In the genomic region with DNA sequence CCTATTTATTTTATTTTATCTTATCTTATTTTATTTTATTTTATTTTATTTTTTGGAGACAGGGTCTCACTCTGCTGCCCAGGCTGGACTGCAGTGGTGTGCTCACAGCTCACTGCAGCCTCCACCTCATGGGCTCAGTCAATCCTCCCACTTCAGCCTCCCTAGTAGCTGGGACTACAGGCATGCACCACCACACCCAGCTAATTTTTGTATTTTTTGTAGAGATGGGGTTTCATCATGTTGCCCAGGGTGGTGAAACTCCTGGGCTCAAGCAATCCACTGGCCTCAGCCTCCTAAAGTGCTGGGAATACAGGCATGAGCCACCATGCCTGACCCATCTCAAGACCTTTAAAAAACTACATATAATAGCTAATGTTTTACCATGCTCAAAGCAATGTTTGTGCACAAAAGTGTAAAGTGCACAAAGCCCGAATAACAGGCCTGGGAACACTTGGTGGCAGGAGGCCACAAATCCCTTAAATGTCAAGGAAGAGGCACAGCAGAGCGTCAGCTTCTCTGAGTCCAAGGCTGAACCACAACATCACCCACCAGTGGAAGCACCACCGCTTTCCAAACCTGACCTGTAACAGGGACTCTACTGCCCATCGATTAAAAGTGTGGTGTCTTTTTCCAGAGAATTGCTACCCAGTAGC, we compare ENCODE assay signal across 36 cellular contexts. TPM values are rescaled to one million over a fixed set of nuclear protein-coding genes. Genes with fewer than 3 reads are reported as not detected.
"Had no signal": no experiment of that assay in that cellular context is flagged by ENCODE, and none has a peak within 500 bp of the region (broad histone marks: within the 10 kb centered on the region; RNA-seq: fewer than 3 reads in every experiment).

No MANE protein-coding gene starts in this region.

- H3K4me1 Mint-ChIP-seq: activated CD4-positive, alpha-beta T cell treated with anti-CD3 and anti-CD28 coated beads for 36 hours; activated CD4-positive, alpha-beta T cell treated with anti-CD3 and anti-CD28 coated beads, Interleukin-2, amount 10 ng/mL, durations not matched to agents 24 days and 14 days; activated CD8-positive, alpha-beta memory T cell treated with anti-CD3 and anti-CD28 coated beads, Interleukin-2, amount 10 ng/mL, durations not matched to agents 7 days and 5 days; activated naive CD4-positive, alpha-beta T cell treated with anti-CD3 and anti-CD28 coated beads, Interleukin-2, amount 50 U/mL, for 24 hours; activated naive CD8-positive, alpha-beta T cell treated with anti-CD3 and anti-CD28 coated beads for 36 hours; activated naive CD8-positive, alpha-beta T cell treated with anti-CD3 and anti-CD28 coated beads, Interleukin-2, amount 50 U/mL, for 24 hours; central memory CD8-positive, alpha-beta T cell had no signal

- H3K27me3 Mint-ChIP-seq: activated CD4-positive, alpha-beta memory T cell treated with anti-CD3 and anti-CD28 coated beads for 36 hours; activated CD4-positive, alpha-beta T cell treated with anti-CD3 and anti-CD28 coated beads for 36 hours; activated CD8-positive, alpha-beta memory T cell treated with anti-CD3 and anti-CD28 coated beads, Interleukin-2, amount 10 ng/mL, durations not matched to agents 7 days and 5 days; activated naive CD4-positive, alpha-beta T cell treated with anti-CD3 and anti-CD28 coated beads, Interleukin-2, amount 50 U/mL, for 24 hours; activated naive CD8-positive, alpha-beta T cell treated with anti-CD3 and anti-CD28 coated beads for 36 hours; activated naive CD8-positive, alpha-beta T cell treated with anti-CD3 and anti-CD28 coated beads, Interleukin-2, amount 50 U/mL, for 24 hours; central memory CD8-positive, alpha-beta T cell; dendritic cell treated with granulocyte-macrophage colony-stimulating factor and Interleukin-4, amounts not matched to agents 40 ng/mL and 50 ng/mL, for 4 days had no signal

- H3K4me3 ChIP-seq: adrenal gland, ascending aorta, breast epithelium, cardiac muscle cell, coronary artery, dorsolateral prefrontal cortex, gastrocnemius medialis, heart left ventricle had no signal

- DNase-seq: activated CD4-positive, alpha-beta memory T cell treated with anti-CD3 and anti-CD28 coated beads for 36 hours; activated CD4-positive, alpha-beta T cell treated with anti-CD3 and anti-CD28 coated beads for 36 hours; activated CD4-positive, alpha-beta T cell treated with anti-CD3 and anti-CD28 coated beads, Interleukin-2, amount 10 ng/mL, durations not matched to agents 24 days and 14 days; activated CD4-positive, CD25-positive, alpha-beta regulatory T cell; activated CD4-positive, CD25-positive, alpha-beta regulatory T cell treated with anti-CD3 and anti-CD28 coated beads, Interleukin-2, amount 50 U/mL, for 72 hours; activated CD8-positive, alpha-beta memory T cell treated with anti-CD3 and anti-CD28 coated beads, Interleukin-2, amount 10 ng/mL, durations not matched to agents 7 days and 5 days; activated CD8-positive, alpha-beta memory T cell treated with anti-CD3 and anti-CD28 coated beads, Interleukin-2, amount 50 U/mL, for 4 hours; activated CD8-positive, alpha-beta T cell treated with anti-CD3 and anti-CD28 coated beads, Interleukin-2, amount 10 ng/mL, durations not matched to agents 7 days and 5 days; activated effector memory CD4-positive, alpha-beta T cell treated with anti-CD3 and anti-CD28 coated beads, Interleukin-2, amount 50 U/mL, for 16 hours; activated naive CD4-positive, alpha-beta T cell treated with anti-CD3 and anti-CD28 coated beads for 36 hours; activated naive CD8-positive, alpha-beta T cell treated with anti-CD3 and anti-CD28 coated beads for 36 hours; activated naive CD8-positive, alpha-beta T cell treated with anti-CD3 and anti-CD28 coated beads, Interleukin-2, amount 50 U/mL, for 24 hours; activated T-cell treated with anti-CD3 and anti-CD28 coated beads, Interleukin-2, amount 50 U/mL, for 1 hour; activated T-cell treated with anti-CD3 and anti-CD28 coated beads, Interleukin-2, amount 50 U/mL, for 48 hours; adrenal gland; amygdala; dorsolateral prefrontal cortex; effector memory CD4-positive, alpha-beta T cell; foreskin keratinocyte; gastrocnemius medialis; glutamatergic neuron; heart left ventricle; T-helper 2 cell had no signal

- H3K36me3 Mint-ChIP-seq: activated CD4-positive, alpha-beta memory T cell treated with anti-CD3 and anti-CD28 coated beads for 36 hours; activated CD8-positive, alpha-beta memory T cell treated with anti-CD3 and anti-CD28 coated beads, Interleukin-2, amount 10 ng/mL, durations not matched to agents 7 days and 5 days; activated naive CD4-positive, alpha-beta T cell treated with anti-CD3 and anti-CD28 coated beads, Interleukin-2, amount 50 U/mL, for 24 hours; activated naive CD8-positive, alpha-beta T cell treated with anti-CD3 and anti-CD28 coated beads for 36 hours; brain had no signal

- H3K27me3 ChIP-seq: adrenal gland, ascending aorta, breast epithelium, cardiac muscle cell, dorsolateral prefrontal cortex, gastrocnemius medialis, heart left ventricle had no signal

- H3K27ac Mint-ChIP-seq: activated CD4-positive, alpha-beta memory T cell treated with anti-CD3 and anti-CD28 coated beads for 36 hours; activated CD4-positive, alpha-beta T cell treated with anti-CD3 and anti-CD28 coated beads for 36 hours; activated CD4-positive, alpha-beta T cell treated with anti-CD3 and anti-CD28 coated beads, Interleukin-2, amount 10 ng/mL, durations not matched to agents 24 days and 14 days; activated CD8-positive, alpha-beta memory T cell treated with anti-CD3 and anti-CD28 coated beads, Interleukin-2, amount 10 ng/mL, durations not matched to agents 7 days and 5 days; activated CD8-positive, alpha-beta T cell treated with anti-CD3 and anti-CD28 coated beads, Interleukin-2, amount 10 ng/mL, durations not matched to agents 7 days and 5 days; activated naive CD4-positive, alpha-beta T cell treated with anti-CD3 and anti-CD28 coated beads for 36 hours; activated naive CD4-positive, alpha-beta T cell treated with anti-CD3 and anti-CD28 coated beads, Interleukin-2, amount 50 U/mL, for 24 hours; activated naive CD8-positive, alpha-beta T cell treated with anti-CD3 and anti-CD28 coated beads for 36 hours; activated naive CD8-positive, alpha-beta T cell treated with anti-CD3 and anti-CD28 coated beads, Interleukin-2, amount 50 U/mL, for 24 hours; activated T-helper 1 cell treated with anti-CD3 and anti-CD28 coated beads, Interleukin-12 subunit alpha, Interleukin-12 subunit beta, Interleukin-2, Interleukin-4 antibody, amounts not matched to agents 30 ng/mL and 10 ng/mL and 1 ng/mL, durations not matched to agents 14 hours and 24 hours and 36 hours; activated T-helper 2 cell treated with anti-CD3 and anti-CD28 coated beads, Interferon-gamma antibody, Interleukin-2, Interleukin-4, amounts not matched to agents 10 μg/mL and 5 μg/mL and 100 μg/mL, durations not matched to agents 14 hours and 24 hours and 36 hours; dendritic cell treated with granulocyte-macrophage colony-stimulating factor and Interleukin-4, amounts not matched to agents 40 ng/mL and 50 ng/mL, for 4 days; endodermal cell had no signal

- H3K9me3 ChIP-seq: adrenal gland, ascending aorta, breast epithelium, gastrocnemius medialis, heart left ventricle had no signal

- ATAC-seq: activated CD4-positive, alpha-beta T cell treated with anti-CD3 and anti-CD28 coated beads for 36 hours; activated CD8-positive, alpha-beta memory T cell treated with anti-CD3 and anti-CD28 coated beads, Interleukin-2, amount 10 ng/mL, durations not matched to agents 7 days and 5 days; activated CD8-positive, alpha-beta T cell treated with anti-CD3 and anti-CD28 coated beads, Interleukin-2, amount 10 ng/mL, durations not matched to agents 7 days and 5 days; activated naive CD8-positive, alpha-beta T cell treated with anti-CD3 and anti-CD28 coated beads, Interleukin-2, amount 50 U/mL, for 24 hours; esophagus mucosa; foreskin keratinocyte; gastrocnemius medialis; heart left ventricle had no signal

- H3K36me3 ChIP-seq: adrenal gland, ascending aorta, breast epithelium, cardiac muscle cell, gastrocnemius medialis, heart left ventricle had no signal

- H3K4me1 ChIP-seq: adrenal gland, ascending aorta, breast epithelium, foreskin keratinocyte, gastrocnemius medialis, heart left ventricle had no signal

- H3K9me3 Mint-ChIP-seq: activated CD4-positive, alpha-beta memory T cell treated with anti-CD3 and anti-CD28 coated beads for 36 hours; activated CD4-positive, alpha-beta T cell treated with anti-CD3 and anti-CD28 coated beads, Interleukin-2, amount 10 ng/mL, durations not matched to agents 24 days and 14 days; activated naive CD4-positive, alpha-beta T cell treated with anti-CD3 and anti-CD28 coated beads for 36 hours; activated naive CD4-positive, alpha-beta T cell treated with anti-CD3 and anti-CD28 coated beads, Interleukin-2, amount 50 U/mL, for 24 hours; activated naive CD8-positive, alpha-beta T cell treated with anti-CD3 and anti-CD28 coated beads for 36 hours; activated naive CD8-positive, alpha-beta T cell treated with anti-CD3 and anti-CD28 coated beads, Interleukin-2, amount 50 U/mL, for 24 hours; activated T-helper 1 cell treated with anti-CD3 and anti-CD28 coated beads, Interleukin-12 subunit alpha, Interleukin-12 subunit beta, Interleukin-2, Interleukin-4 antibody, amounts not matched to agents 30 ng/mL and 10 ng/mL and 1 ng/mL, durations not matched to agents 14 hours and 24 hours and 36 hours; activated T-helper 2 cell treated with anti-CD3 and anti-CD28 coated beads, Interferon-gamma antibody, Interleukin-2, Interleukin-4, amounts not matched to agents 10 μg/mL and 5 μg/mL and 100 μg/mL, durations not matched to agents 14 hours and 24 hours and 36 hours; central memory CD8-positive, alpha-beta T cell; dendritic cell treated with granulocyte-macrophage colony-stimulating factor and Interleukin-4, amounts not matched to agents 40 ng/mL and 50 ng/mL, for 4 days; endodermal cell had no signal

- H3K4me3 Mint-ChIP-seq: activated CD4-positive, alpha-beta memory T cell treated with anti-CD3 and anti-CD28 coated beads for 36 hours; activated CD4-positive, alpha-beta T cell treated with anti-CD3 and anti-CD28 coated beads for 36 hours; activated CD4-positive, alpha-beta T cell treated with anti-CD3 and anti-CD28 coated beads, Interleukin-2, amount 10 ng/mL, durations not matched to agents 24 days and 14 days; activated CD8-positive, alpha-beta memory T cell treated with anti-CD3 and anti-CD28 coated beads, Interleukin-2, amount 10 ng/mL, durations not matched to agents 7 days and 5 days; activated CD8-positive, alpha-beta T cell treated with anti-CD3 and anti-CD28 coated beads, Interleukin-2, amount 10 ng/mL, durations not matched to agents 7 days and 5 days; activated naive CD4-positive, alpha-beta T cell treated with anti-CD3 and anti-CD28 coated beads for 36 hours; activated naive CD4-positive, alpha-beta T cell treated with anti-CD3 and anti-CD28 coated beads, Interleukin-2, amount 50 U/mL, for 24 hours; activated naive CD8-positive, alpha-beta T cell treated with anti-CD3 and anti-CD28 coated beads for 36 hours; activated naive CD8-positive, alpha-beta T cell treated with anti-CD3 and anti-CD28 coated beads, Interleukin-2, amount 50 U/mL, for 24 hours; activated T-helper 1 cell treated with anti-CD3 and anti-CD28 coated beads, Interleukin-12 subunit alpha, Interleukin-12 subunit beta, Interleukin-2, Interleukin-4 antibody, amounts not matched to agents 30 ng/mL and 10 ng/mL and 1 ng/mL, durations not matched to agents 14 hours and 24 hours and 36 hours; brain; central memory CD8-positive, alpha-beta T cell; dendritic cell treated with granulocyte-macrophage colony-stimulating factor and Interleukin-4, amounts not matched to agents 40 ng/mL and 50 ng/mL, for 4 days; endodermal cell had no signal

- H3K27ac ChIP-seq: adrenal gland, ascending aorta, breast epithelium, cardiac muscle cell, coronary artery, dorsolateral prefrontal cortex, foreskin keratinocyte, gastrocnemius medialis, heart left ventricle had no signal

RNA-seq across cellular contexts. Expression of gene SSTR2, which starts 41.7 kb away (rescaled TPM):
- total RNA-seq: activated CD8-positive, alpha-beta T cell treated with anti-CD3 and anti-CD28 coated beads, Interleukin-2, amount 10 ng/mL, durations not matched to agents 7 days and 5 days; activated naive CD4-positive, alpha-beta T cell treated with anti-CD3 and anti-CD28 coated beads for 36 hours; epithelial cell of proximal tubule; esophagus mucosa; foreskin keratinocyte had no signal
- polyA plus RNA-seq: foreskin keratinocyte had no signal
